Comparison of ENCODE assay signal across 8 cellular contexts in the genomic region with DNA sequence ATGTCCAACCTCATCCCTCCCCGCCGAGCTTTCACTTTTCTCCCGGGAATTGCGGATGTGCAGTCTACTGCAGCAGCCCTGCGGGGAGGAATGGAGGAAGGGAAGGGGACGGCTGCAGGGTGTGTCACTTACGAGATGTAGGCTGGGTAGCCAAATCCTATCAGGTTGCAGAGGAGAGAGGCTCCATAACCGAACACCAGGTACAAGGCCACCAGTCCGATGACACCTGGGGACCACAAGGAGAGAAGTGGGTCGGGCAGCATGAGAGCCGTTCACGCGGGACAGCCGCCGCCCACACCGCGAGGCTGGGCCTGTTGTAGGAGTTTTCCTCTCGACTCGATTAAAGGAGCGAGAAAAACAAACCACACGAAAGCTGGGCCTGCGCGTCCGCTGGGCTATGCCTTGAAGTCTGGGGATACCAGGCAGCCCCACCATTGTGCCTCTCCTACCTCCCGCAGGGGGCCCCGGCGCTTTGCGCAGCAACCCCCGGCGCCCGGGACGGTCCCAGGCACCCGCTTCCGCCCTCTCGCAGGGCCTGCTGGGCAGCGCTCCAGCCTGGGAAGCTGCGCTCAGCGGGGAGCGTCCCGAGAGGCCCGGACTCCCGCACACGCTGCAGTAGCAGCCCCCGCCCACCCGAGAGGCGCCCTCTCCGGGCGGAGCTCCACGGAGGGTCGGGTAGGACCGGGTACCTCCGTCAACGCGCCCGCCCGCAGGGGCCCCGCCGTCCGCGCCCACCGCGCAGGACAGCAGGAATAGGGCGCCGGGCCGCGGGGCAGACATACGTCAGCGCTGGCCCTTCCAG.
DNase-seq lines count a peak whose midpoint lies in the region; ATAC-seq and TF ChIP-seq lines count a peak whose summit lies in the region.

No MANE protein-coding gene starts in this region.

- no peaks in the 10 kb centered on the region for H3K9me3 ChIP-seq in effector memory CD4-positive, alpha-beta T cell (ENCODE audit: control insufficient read depth, low read length)

- TF ChIP-seq CTCF in AG10803 (conservative IDR thresholded peaks at IDR 0.05; ENCODE audit: low read length): no peak

- peak overlapping the region; percentile 91 for H3K4me3 ChIP-seq in AG10803 (ENCODE audit: low read length)
- peak overlapping the region; percentile 90 for H3K4me3 ChIP-seq in effector memory CD4-positive, alpha-beta T cell (ENCODE audit: insufficient read depth, low read depth, low read length, poor library complexity, severe bottlenecking)

- H3K27me3 ChIP-seq in effector memory CD4-positive, alpha-beta T cell (replicated peaks; ENCODE audit: control insufficient read depth, insufficient read depth, low read length, poor library complexity, severe bottlenecking): no peaks in the 10 kb centered on the region

- ATAC-seq in GM18870 (IDR thresholded peaks at IDR 0.05; ENCODE audit: unreplicated experiment) (peak; percentile 21), HG03135 (IDR thresholded peaks at IDR 0.05; ENCODE audit: unreplicated experiment) (peak; percentile 34)

- peak; percentile 61 for DNase-seq in AG10803 (ENCODE audit: low read depth)
- peak; percentile 29 to 60 for DNase-seq in NCI-H524 (lab: John Stamatoyannopoulos, UW)
- peak; percentile 84 for DNase-seq in activated CD8-positive, alpha-beta memory T cell treated with anti-CD3 and anti-CD28 coated beads for 24 hours
- DNase-seq in effector memory CD4-positive, alpha-beta T cell: peak; percentile 18 to 45 (median 36)
- peak; percentile 63 for DNase-seq in medulla oblongata (ENCODE audit: extremely low spot score)
- peak; percentile 20 for DNase-seq in stimulated activated CD8-positive, alpha-beta memory T cell treated with anti-CD3 and anti-CD28 coated beads, Interleukin-12 subunit alpha, Interleukin-12 subunit beta, amount 100 ng/mL, for 1 hour (ENCODE audit: low read depth)

- H3K4me1 ChIP-seq in effector memory CD4-positive, alpha-beta T cell (ENCODE audit: control insufficient read depth, insufficient read depth, low read length, poor library complexity, severe bottlenecking): peaks cover 40% of the 10 kb centered on the region

- peak overlapping the region; percentile 89 for H3K27ac ChIP-seq in effector memory CD4-positive, alpha-beta T cell (ENCODE audit: insufficient read depth, low read length, poor library complexity, severe bottlenecking)

- H3K36me3 ChIP-seq in effector memory CD4-positive, alpha-beta T cell (ENCODE audit: control insufficient read depth, insufficient read depth, low read length): peaks cover 4% of the 10 kb centered on the region

Comparison
In these comparisons a context has a peak if more than half of its experiments do, and no peak if none do; other contexts are left out.
1. Peak in every context shown above with its lines: DNase-seq, ATAC-seq, H3K4me3 ChIP-seq and H3K27ac ChIP-seq.
2. DNase-seq: peak in every context shown above with its lines; median percentile 84 in activated CD8-positive, alpha-beta memory T cell treated with anti-CD3 and anti-CD28 coated beads for 24 hours; 63 in medulla oblongata; 61 in AG10803; 44 in NCI-H524; 36 in effector memory CD4-positive, alpha-beta T cell; 20 in stimulated activated CD8-positive, alpha-beta memory T cell treated with anti-CD3 and anti-CD28 coated beads, Interleukin-12 subunit alpha, Interleukin-12 subunit beta, amount 100 ng/mL, for 1 hour.